In the genomic region with DNA sequence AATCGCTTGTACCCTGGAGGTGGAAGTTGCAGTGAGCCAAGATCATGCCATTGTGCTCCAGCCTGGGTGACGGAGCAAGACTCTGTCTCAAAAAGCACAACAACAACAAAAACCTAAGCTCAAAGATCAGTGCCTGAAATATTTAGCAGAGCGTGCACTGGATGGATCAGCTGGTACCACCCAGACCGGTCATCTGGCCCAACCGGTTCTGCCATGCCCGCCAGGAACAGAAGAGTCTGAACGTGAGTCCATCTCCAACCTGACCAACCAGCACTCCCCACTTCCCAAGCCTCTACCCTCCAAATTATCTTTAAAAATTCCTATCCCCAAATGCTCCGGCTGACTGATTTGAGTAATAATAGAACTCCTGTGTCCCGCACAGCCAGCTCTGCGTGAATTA, we compare ENCODE assay signal across 1 cellular context.
TF ChIP-seq lines count a peak whose summit lies in the region.

No MANE protein-coding gene starts in this region.

TF ChIP-seq in WTC11, 78 proteins besides CTCF, POLR2A, EP300 and RAD21 (continued from another document):
- TF ChIP-seq, protein P1, sequence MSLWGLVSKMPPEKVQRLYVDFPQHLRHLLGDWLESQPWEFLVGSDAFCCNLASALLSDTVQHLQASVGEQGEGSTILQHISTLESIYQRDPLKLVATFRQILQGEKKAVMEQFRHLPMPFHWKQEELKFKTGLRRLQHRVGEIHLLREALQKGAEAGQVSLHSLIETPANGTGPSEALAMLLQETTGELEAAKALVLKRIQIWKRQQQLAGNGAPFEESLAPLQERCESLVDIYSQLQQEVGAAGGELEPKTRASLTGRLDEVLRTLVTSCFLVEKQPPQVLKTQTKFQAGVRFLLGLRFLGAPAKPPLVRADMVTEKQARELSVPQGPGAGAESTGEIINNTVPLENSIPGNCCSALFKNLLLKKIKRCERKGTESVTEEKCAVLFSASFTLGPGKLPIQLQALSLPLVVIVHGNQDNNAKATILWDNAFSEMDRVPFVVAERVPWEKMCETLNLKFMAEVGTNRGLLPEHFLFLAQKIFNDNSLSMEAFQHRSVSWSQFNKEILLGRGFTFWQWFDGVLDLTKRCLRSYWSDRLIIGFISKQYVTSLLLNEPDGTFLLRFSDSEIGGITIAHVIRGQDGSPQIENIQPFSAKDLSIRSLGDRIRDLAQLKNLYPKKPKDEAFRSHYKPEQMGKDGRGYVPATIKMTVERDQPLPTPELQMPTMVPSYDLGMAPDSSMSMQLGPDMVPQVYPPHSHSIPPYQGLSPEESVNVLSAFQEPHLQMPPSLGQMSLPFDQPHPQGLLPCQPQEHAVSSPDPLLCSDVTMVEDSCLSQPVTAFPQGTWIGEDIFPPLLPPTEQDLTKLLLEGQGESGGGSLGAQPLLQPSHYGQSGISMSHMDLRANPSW (CRISPR knock-in tag; conservative IDR thresholded peaks at IDR 0.05; ENCODE audit: low read depth) = no peak
- no peak for TF ChIP-seq FOXJ3 (CRISPR knock-in tag; IDR thresholded peaks at IDR 0.05; ENCODE audit: borderline replicate concordance)
- no peak for TF ChIP-seq NFYB (CRISPR knock-in tag; conservative IDR thresholded peaks at IDR 0.05; ENCODE audit: low read depth)
- TF ChIP-seq, protein P2, sequence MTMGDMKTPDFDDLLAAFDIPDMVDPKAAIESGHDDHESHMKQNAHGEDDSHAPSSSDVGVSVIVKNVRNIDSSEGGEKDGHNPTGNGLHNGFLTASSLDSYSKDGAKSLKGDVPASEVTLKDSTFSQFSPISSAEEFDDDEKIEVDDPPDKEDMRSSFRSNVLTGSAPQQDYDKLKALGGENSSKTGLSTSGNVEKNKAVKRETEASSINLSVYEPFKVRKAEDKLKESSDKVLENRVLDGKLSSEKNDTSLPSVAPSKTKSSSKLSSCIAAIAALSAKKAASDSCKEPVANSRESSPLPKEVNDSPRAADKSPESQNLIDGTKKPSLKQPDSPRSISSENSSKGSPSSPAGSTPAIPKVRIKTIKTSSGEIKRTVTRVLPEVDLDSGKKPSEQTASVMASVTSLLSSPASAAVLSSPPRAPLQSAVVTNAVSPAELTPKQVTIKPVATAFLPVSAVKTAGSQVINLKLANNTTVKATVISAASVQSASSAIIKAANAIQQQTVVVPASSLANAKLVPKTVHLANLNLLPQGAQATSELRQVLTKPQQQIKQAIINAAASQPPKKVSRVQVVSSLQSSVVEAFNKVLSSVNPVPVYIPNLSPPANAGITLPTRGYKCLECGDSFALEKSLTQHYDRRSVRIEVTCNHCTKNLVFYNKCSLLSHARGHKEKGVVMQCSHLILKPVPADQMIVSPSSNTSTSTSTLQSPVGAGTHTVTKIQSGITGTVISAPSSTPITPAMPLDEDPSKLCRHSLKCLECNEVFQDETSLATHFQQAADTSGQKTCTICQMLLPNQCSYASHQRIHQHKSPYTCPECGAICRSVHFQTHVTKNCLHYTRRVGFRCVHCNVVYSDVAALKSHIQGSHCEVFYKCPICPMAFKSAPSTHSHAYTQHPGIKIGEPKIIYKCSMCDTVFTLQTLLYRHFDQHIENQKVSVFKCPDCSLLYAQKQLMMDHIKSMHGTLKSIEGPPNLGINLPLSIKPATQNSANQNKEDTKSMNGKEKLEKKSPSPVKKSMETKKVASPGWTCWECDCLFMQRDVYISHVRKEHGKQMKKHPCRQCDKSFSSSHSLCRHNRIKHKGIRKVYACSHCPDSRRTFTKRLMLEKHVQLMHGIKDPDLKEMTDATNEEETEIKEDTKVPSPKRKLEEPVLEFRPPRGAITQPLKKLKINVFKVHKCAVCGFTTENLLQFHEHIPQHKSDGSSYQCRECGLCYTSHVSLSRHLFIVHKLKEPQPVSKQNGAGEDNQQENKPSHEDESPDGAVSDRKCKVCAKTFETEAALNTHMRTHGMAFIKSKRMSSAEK (CRISPR knock-in tag; IDR thresholded peaks at IDR 0.05; ENCODE audit: borderline replicate concordance) = no peak
- TF ChIP-seq ZNF671 (CRISPR knock-in tag; IDR thresholded peaks at IDR 0.05) = no peak
- no peak for TF ChIP-seq CBFB (CRISPR knock-in tag; IDR thresholded peaks at IDR 0.05; ENCODE audit: low read depth)
- TF ChIP-seq, protein P3, sequence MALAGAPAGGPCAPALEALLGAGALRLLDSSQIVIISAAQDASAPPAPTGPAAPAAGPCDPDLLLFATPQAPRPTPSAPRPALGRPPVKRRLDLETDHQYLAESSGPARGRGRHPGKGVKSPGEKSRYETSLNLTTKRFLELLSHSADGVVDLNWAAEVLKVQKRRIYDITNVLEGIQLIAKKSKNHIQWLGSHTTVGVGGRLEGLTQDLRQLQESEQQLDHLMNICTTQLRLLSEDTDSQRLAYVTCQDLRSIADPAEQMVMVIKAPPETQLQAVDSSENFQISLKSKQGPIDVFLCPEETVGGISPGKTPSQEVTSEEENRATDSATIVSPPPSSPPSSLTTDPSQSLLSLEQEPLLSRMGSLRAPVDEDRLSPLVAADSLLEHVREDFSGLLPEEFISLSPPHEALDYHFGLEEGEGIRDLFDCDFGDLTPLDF (CRISPR knock-in tag; IDR thresholded peaks at IDR 0.05) = no peak
- TF ChIP-seq, protein P4, sequence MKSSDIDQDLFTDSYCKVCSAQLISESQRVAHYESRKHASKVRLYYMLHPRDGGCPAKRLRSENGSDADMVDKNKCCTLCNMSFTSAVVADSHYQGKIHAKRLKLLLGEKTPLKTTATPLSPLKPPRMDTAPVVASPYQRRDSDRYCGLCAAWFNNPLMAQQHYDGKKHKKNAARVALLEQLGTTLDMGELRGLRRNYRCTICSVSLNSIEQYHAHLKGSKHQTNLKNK (CRISPR knock-in tag; IDR thresholded peaks at IDR 0.05) = no peak
- no peak for TF ChIP-seq ZNF219 (CRISPR knock-in tag; IDR thresholded peaks at IDR 0.05; ENCODE audit: borderline replicate concordance)
